ENCODE assay signal across 26 cellular contexts in genomic region chr1:220974431-220974830, GRCh38.
"Had no signal": no experiment of that assay in that cellular context is flagged by ENCODE, and none has a peak within 500 bp of the region (broad histone marks: within the 10 kb centered on the region; RNA-seq: fewer than 3 reads in every experiment).

No MANE protein-coding gene starts in this region.

- H3K27me3 ChIP-seq: esophagus muscularis mucosa, gastrocnemius medialis, heart right ventricle, right lobe of liver, tibial nerve, upper lobe of right lung, vagina had no signal

- H3K36me3 ChIP-seq: esophagus muscularis mucosa, gastrocnemius medialis, heart right ventricle, left ventricle myocardium inferior, lower lobe of right lung, right lobe of liver, tibial nerve, upper lobe of right lung, vagina had no signal

- H3K27ac ChIP-seq: epithelial cell of prostate, esophagus muscularis mucosa, gastrocnemius medialis, heart right ventricle, left ventricle myocardium inferior, lower lobe of right lung, psoas muscle, right lobe of liver, tibial nerve, upper lobe of right lung, vagina had no signal

- H3K4me3 ChIP-seq: esophagus muscularis mucosa, gastrocnemius medialis, heart right ventricle, left ventricle myocardium inferior, lower lobe of right lung, psoas muscle, right lobe of liver, tibial nerve, upper lobe of right lung, vagina had no signal

- H3K9me3 ChIP-seq: esophagus muscularis mucosa, gastrocnemius medialis, lower lobe of right lung, right lobe of liver, tibial nerve, upper lobe of right lung, vagina had no signal

- DNase-seq: effector memory CD8-positive, alpha-beta T cell; gastrocnemius medialis; heart right ventricle; hypothalamus; immature natural killer cell; kidney; left cardiac atrium; left ventricle myocardium inferior; lower lobe of right lung; naive thymus-derived CD8-positive, alpha-beta T cell; occipital lobe; psoas muscle; retina; right lobe of liver; stimulated activated CD4-positive, alpha-beta T cell treated with anti-CD3 and anti-CD28 coated beads, Interleukin-4, amount 100 ng/mL, for 1 hour; stimulated activated CD8-positive, alpha-beta memory T cell treated with anti-CD3 and anti-CD28 coated beads, Interleukin-4, amount 100 ng/mL, for 48 hours; upper lobe of right lung had no signal

- H3K4me3 Mint-ChIP-seq: dendritic cell treated with granulocyte-macrophage colony-stimulating factor and Interleukin-4, amounts not matched to agents 40 ng/mL and 50 ng/mL, for 4 days; effector memory CD8-positive, alpha-beta T cell; immature natural killer cell; memory B cell; naive thymus-derived CD8-positive, alpha-beta T cell; neural crest cell; stimulated activated memory B cell treated with anti-CD40 and anti-IgM and Interleukin-4, amounts not matched to agents 10 μg/mL and 1 μg/mL and 100 μg/mL, for 72 hours; stimulated activated naive CD8-positive, alpha-beta T cell treated with anti-CD3 and anti-CD28 coated beads, Interleukin-15, Interleukin-2, amounts not matched to agents 100 ng/mL and 50 ng/mL, for 24 hours had no signal

- H3K9me3 Mint-ChIP-seq: memory B cell; neural crest cell; stimulated activated naive CD8-positive, alpha-beta T cell treated with anti-CD3 and anti-CD28 coated beads, Interleukin-15, Interleukin-2, amounts not matched to agents 100 ng/mL and 50 ng/mL, for 24 hours had no signal

- H3K36me3 Mint-ChIP-seq: immature natural killer cell; memory B cell; naive thymus-derived CD8-positive, alpha-beta T cell; stimulated activated memory B cell treated with anti-CD40 and anti-IgM and Interleukin-4, amounts not matched to agents 10 μg/mL and 1 μg/mL and 100 μg/mL, for 72 hours had no signal

- H3K4me1 Mint-ChIP-seq: immature natural killer cell; naive thymus-derived CD8-positive, alpha-beta T cell; neural crest cell; stimulated activated memory B cell treated with anti-CD40 and anti-IgM and Interleukin-4, amounts not matched to agents 10 μg/mL and 1 μg/mL and 100 μg/mL, for 72 hours had no signal

- H3K27ac Mint-ChIP-seq: dendritic cell treated with granulocyte-macrophage colony-stimulating factor and Interleukin-4, amounts not matched to agents 40 ng/mL and 50 ng/mL, for 4 days; effector memory CD8-positive, alpha-beta T cell; immature natural killer cell; memory B cell; naive thymus-derived CD8-positive, alpha-beta T cell; stimulated activated memory B cell treated with anti-CD40 and anti-IgM and Interleukin-4, amounts not matched to agents 10 μg/mL and 1 μg/mL and 100 μg/mL, for 72 hours; stimulated activated naive CD8-positive, alpha-beta T cell treated with anti-CD3 and anti-CD28 coated beads, Interleukin-15, Interleukin-2, amounts not matched to agents 100 ng/mL and 50 ng/mL, for 24 hours had no signal

- ATAC-seq: effector memory CD8-positive, alpha-beta T cell; gastrocnemius medialis; heart right ventricle; left cardiac atrium; lower lobe of right lung; naive thymus-derived CD8-positive, alpha-beta T cell; psoas muscle; right lobe of liver; stimulated activated memory B cell treated with anti-CD40 and anti-IgM and Interleukin-4, amounts not matched to agents 10 μg/mL and 1 μg/mL and 100 μg/mL, for 72 hours; upper lobe of right lung had no signal

- H3K4me1 ChIP-seq: gastrocnemius medialis, left ventricle myocardium inferior, lower lobe of right lung, psoas muscle, right lobe of liver, tibial nerve, upper lobe of right lung, vagina had no signal

- H3K27me3 Mint-ChIP-seq: effector memory CD8-positive, alpha-beta T cell; memory B cell; naive thymus-derived CD8-positive, alpha-beta T cell; stimulated activated memory B cell treated with anti-CD40 and anti-IgM and Interleukin-4, amounts not matched to agents 10 μg/mL and 1 μg/mL and 100 μg/mL, for 72 hours; stimulated activated naive CD8-positive, alpha-beta T cell treated with anti-CD3 and anti-CD28 coated beads, Interleukin-15, Interleukin-2, amounts not matched to agents 100 ng/mL and 50 ng/mL, for 24 hours had no signal
